In the genomic region with DNA sequence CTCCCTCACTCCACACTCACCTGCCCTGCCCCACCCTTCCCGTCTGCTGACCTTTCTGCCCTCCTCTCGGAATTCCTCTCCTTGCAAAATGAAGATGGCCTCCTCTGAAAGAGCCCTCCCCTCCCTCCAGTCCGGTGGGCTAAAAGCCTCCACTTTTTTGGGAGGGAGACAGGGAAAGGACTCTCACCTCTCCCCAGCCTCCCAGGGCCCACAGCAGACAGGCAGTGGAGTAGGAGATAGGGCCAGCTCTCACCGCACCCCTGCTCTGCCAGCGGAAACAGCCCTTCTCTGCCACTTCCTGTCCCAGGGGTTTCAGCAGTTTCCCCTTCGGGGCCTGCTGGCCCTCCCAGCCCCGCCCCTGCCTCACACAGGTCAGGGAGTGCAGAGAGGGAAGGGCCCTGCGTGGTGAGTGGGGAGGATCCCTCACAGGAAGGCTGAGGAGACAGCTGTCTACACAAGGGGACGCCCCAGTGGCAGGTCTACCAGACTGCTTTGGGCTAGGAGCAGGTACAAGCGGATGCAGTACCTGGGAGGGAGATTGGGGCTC, we compare ENCODE assay signal across 1 cellular context.
TF ChIP-seq lines count a peak whose summit lies in the region.

No MANE protein-coding gene starts in this region.

TF ChIP-seq in K562, 482 proteins besides CTCF, POLR2A, EP300 and RAD21 (continued from another document):
- TF ChIP-seq CEBPZ (IDR thresholded peaks at IDR 0.05; ENCODE audit: borderline replicate concordance, low read depth, low read length) (no peak), TFAP4 (CRISPR knock-in tag; IDR thresholded peaks at IDR 0.05; ENCODE audit: borderline replicate concordance) (peak; percentile 92), NONO (IDR thresholded peaks at IDR 0.05; ENCODE audit: low read depth in 2 of 2, low read length in 1 of 2) (no peak), ATF7 (IDR thresholded peaks at IDR 0.05) (0 out of 2 replicates have a peak, but pooled peaks have one; percentile 10)
